8 cellular contexts compared by ENCODE assay signal in the genomic region with DNA sequence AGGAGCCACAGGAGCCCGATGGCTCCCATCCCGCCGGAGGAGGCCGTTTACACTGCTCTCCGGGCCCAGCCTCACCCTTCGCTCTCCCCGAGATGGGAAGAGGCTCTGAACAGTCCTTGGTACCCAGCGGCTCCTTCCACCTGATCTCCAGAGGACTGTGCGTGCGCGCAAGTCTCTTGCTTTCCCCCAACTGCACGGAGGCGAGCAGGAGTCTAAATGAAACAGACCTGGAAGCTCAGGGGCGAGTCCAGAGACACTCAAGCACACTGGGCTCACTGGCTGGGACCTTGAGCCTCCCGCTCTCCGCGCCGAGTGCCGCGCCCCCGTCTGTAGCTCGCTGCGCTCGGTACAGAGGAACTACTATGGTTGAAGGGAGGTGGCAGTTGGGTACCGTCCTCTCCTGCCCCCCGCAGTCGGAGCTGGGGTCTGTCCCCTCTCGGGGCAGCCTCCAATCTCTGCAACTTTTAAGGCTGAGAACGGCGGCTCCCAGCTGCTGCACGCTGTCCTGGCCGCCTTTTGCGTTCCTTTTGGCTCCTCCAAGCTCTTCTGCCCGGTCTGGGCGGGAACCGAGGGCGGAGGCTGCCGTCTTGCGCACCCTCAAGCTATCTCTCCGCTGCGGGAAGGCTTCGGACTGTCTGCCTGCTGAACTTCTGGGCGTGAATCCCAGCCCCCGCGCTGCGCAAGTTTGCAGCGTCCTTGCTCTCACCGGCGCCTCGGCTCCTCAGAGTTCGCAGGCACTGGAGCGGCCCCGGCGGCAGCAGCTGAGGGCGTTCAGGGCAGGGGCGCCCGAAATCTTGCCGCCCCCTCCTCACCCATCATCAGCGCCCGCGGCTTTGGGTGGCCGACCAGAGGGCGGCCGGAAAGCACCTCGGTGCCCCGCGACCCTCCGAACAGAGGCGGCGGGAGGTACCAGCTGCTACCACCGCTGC. TPM values are rescaled to one million over a fixed set of nuclear protein-coding genes. Genes with fewer than 3 reads are reported as not detected.
A peak's percentile ranks its signal among the peaks of the same experiment; 100 is the strongest.
DNase-seq lines count a peak whose midpoint lies in the region; ATAC-seq and TF ChIP-seq lines count a peak whose summit lies in the region.

No MANE protein-coding gene starts in this region.

- H3K36me3 ChIP-seq in MG63 (no peaks in the 10 kb centered on the region), tibial artery (no peaks in the 10 kb centered on the region)

- no peak for TF ChIP-seq CTCF in tibial artery (IDR thresholded peaks at IDR 0.05)

- no peaks in the 10 kb centered on the region for H3K4me1 Mint-ChIP-seq in central memory CD8-positive, alpha-beta T cell

- H3K27ac Mint-ChIP-seq in central memory CD8-positive, alpha-beta T cell (ENCODE audit: low read depth): no peak overlapping the region

- H3K4me3 Mint-ChIP-seq in central memory CD8-positive, alpha-beta T cell: peak overlapping the region; percentile 47

- H3K27me3 Mint-ChIP-seq in central memory CD8-positive, alpha-beta T cell: peaks cover 92% of the 10 kb centered on the region

- H3K27ac ChIP-seq in tibial artery: no peak overlapping the region

- peaks cover 0 to 27% (median 19%) of the 10 kb centered on the region in 4 donors for H3K4me1 ChIP-seq in tibial artery

- H3K27me3 ChIP-seq in MG63: peaks cover 18% of the 10 kb centered on the region
- peaks cover 0 to 82% of the 10 kb centered on the region in 2 donors for H3K27me3 ChIP-seq in tibial artery

- peak; percentile 15 for DNase-seq in DMS53 treated with DMSO at 0.1 percent for 48 hours (lab: John Stamatoyannopoulos, UW; ENCODE audit: unreplicated experiment)
- DNase-seq in MG63: peak; percentile 54
- no peak for DNase-seq in central memory CD8-positive, alpha-beta T cell (ENCODE audit: low spot score in 2 of 2)
- peak; percentile 2 to 7 for DNase-seq in lung microvascular endothelial cell (ENCODE audit: low read depth in 2 of 2)
- DNase-seq in tibial artery: no peak
- no peak for DNase-seq in stimulated activated naive CD4-positive, alpha-beta T cell (lab: John Stamatoyannopoulos, UW)

- H3K9me3 Mint-ChIP-seq in central memory CD8-positive, alpha-beta T cell: no peaks in the 10 kb centered on the region

- H3K4me3 ChIP-seq in MG63 (peak overlapping the region; percentile 45), tibial artery (peak overlapping the region; percentile 32 to 44)

- intact Hi-C loops in tibial artery (cut with DNase I; ENCODE audit: low total_unique reads): no loop called here

- ATAC-seq in central memory CD8-positive, alpha-beta T cell (replicated peaks; ENCODE audit: extremely low read depth, poor library complexity, severe bottlenecking): no peak
- ATAC-seq in GM19324 (IDR thresholded peaks at IDR 0.05; ENCODE audit: low FRiP score, unreplicated experiment): no peak
- ATAC-seq in GM21723 (IDR thresholded peaks at IDR 0.05; ENCODE audit: unreplicated experiment): no peak

- no peaks in the 10 kb centered on the region for H3K36me3 Mint-ChIP-seq in central memory CD8-positive, alpha-beta T cell (ENCODE audit: insufficient read depth)

- no peaks in the 10 kb centered on the region for H3K9me3 ChIP-seq in MG63
- H3K9me3 ChIP-seq in tibial artery: no peaks in the 10 kb centered on the region

RNA-seq across cellular contexts. Expression of gene ALK, which starts 0.5 kb away (rescaled TPM):
- not detected in 2 replicates for total RNA-seq in MG63 (2014; rRNA removed; shearing (Covaris generic); ENCODE audit: low replicate concordance)
- not detected in 2 replicates for total RNA-seq in lung microvascular endothelial cell

Comparison
In these comparisons a context has a peak if more than half of its experiments do, and no peak if none do; other contexts are left out.
1. DNase-seq: peak in DMS53 treated with DMSO at 0.1 percent for 48 hours (single experiment), MG63 (single experiment) and lung microvascular endothelial cell (2 of 2); none in central memory CD8-positive, alpha-beta T cell (0 of 2), tibial artery (0 of 2) and stimulated activated naive CD4-positive, alpha-beta T cell (0 of 6).